In genomic region chr17:45236002-45236606, GRCh38 we compare ENCODE assay signal across 13 cellular contexts. TPM values are rescaled to one million over a fixed set of nuclear protein-coding genes. Genes with fewer than 3 reads are reported as not detected.
DNase-seq lines count a peak whose midpoint lies in the region; ATAC-seq and TF ChIP-seq lines count a peak whose summit lies in the region.
"Had no signal": no experiment of that assay in that cellular context is flagged by ENCODE, and none has a peak within 500 bp of the region (broad histone marks: within the 10 kb centered on the region; RNA-seq: fewer than 3 reads in every experiment).

No MANE protein-coding gene starts in this region.

- H4K91ac ChIP-seq in IMR-90 (ENCODE audit: insufficient read depth, low read depth, low read length) = no peak overlapping the region

- H3K4me2 ChIP-seq in IMR-90 (ENCODE audit: low read depth, low read length) (no peak overlapping the region), neural cell (ENCODE audit: low read length) (no peak overlapping the region)

- H3K4me3 ChIP-seq in CD4-positive, CD25-positive, alpha-beta regulatory T cell (ENCODE audit: low read depth, low read length) = no peak overlapping the region
- H3K4me3 ChIP-seq in IMR-90 (ENCODE audit: insufficient read depth, low read depth, low read length) = no peak overlapping the region
- no peak overlapping the region for H3K4me3 ChIP-seq in neural cell (ENCODE audit: low read length)
- H3K4me3 ChIP-seq in prostate gland = no peak overlapping the region
- H3K4me3 ChIP-seq: SJSA1, thyroid gland had no signal

- H4K20me1 ChIP-seq in IMR-90 (ENCODE audit: insufficient read depth, low read length) = no peaks in the 10 kb centered on the region
- H4K20me1 ChIP-seq in neural cell (ENCODE audit: insufficient read depth) = no peaks in the 10 kb centered on the region

- no peak for DNase-seq in CD4-positive, CD25-positive, alpha-beta regulatory T cell
- DNase-seq in IMR-90 = no peak
- DNase-seq in activated naive CD8-positive, alpha-beta T cell treated with anti-CD3 and anti-CD28 coated beads, Interleukin-2, amount 50 U/mL, for 24 hours = no peak
- DNase-seq in prostate gland (ENCODE audit: low spot score) = no peak
- no peak for DNase-seq in NCI-H1436 (lab: John Stamatoyannopoulos, UW)
- DNase-seq in activated CD8-positive, alpha-beta memory T cell treated with anti-CD3 and anti-CD28 coated beads, Interleukin-2, amount 50 U/mL, for 4 hours = no peak
- DNase-seq in NCI-H1930 (lab: John Stamatoyannopoulos, UW) = no peak
- DNase-seq: GOT3 had no signal

- TF ChIP-seq POLR2A in IMR-90 (IDR thresholded peaks at IDR 0.05; ENCODE audit: low read depth, low read length) = no peak
- no peak for TF ChIP-seq POLR2A in prostate gland (IDR thresholded peaks at IDR 0.05)

- no peaks in the 10 kb centered on the region for H3K79me2 ChIP-seq in neural cell (replicated peaks; ENCODE audit: insufficient read depth, low read length)

- H2BK20ac ChIP-seq in IMR-90 (ENCODE audit: low read depth, low read length) = no peak overlapping the region

- no peaks in the 10 kb centered on the region for H3K79me1 ChIP-seq in IMR-90 (ENCODE audit: low read depth in 1 of 2, low read length in 2 of 2)

- CTCF ChIA-PET in IMR-90 (lab: Yijun Ruan, JAX) = interaction anchor here (0.7 to 1.9 kb wide), 5 partner anchors 9 to 135 kb away, joined by 3 to 7 read pairs (median 3); partner anchors contain the start of gene ACBD4

- H2BK5ac ChIP-seq in IMR-90 (ENCODE audit: low read depth, low read length, poor library complexity, severe bottlenecking) = no peak overlapping the region

- no peak overlapping the region for H2BK15ac ChIP-seq in IMR-90 (ENCODE audit: low read depth, low read length)

- WGBS in IMR-90 (ENCODE audit: extremely low coverage in 2 of 2, insufficient read length in 1 of 2), 2 experiments = 57% methylated on average over 11 of the region's 17 CpGs; no CpG with 5 or more reads in 1 of the 2 experiments
- WGBS in prostate gland = 93% methylated on average over 7 of the region's 17 CpGs

- TF ChIP-seq EP300 in neural cell (conservative IDR thresholded peaks at IDR 0.05; ENCODE audit: poor library complexity, severe bottlenecking) = no peak

- peak overlapping the region; percentile 72 for H2AFZ ChIP-seq in IMR-90 (replicated peaks; ENCODE audit: low read length, poor library complexity)
- no peak overlapping the region for H2AFZ ChIP-seq in neural cell (ENCODE audit: low read depth, low read length)

- no peak for ATAC-seq in CD4-positive, CD25-positive, alpha-beta regulatory T cell (ENCODE audit: low read depth in 2 of 2)
- ATAC-seq in IMR-90 (ENCODE audit: low read depth) = no peak
- no peak for ATAC-seq in activated naive CD8-positive, alpha-beta T cell treated with anti-CD3 and anti-CD28 coated beads, Interleukin-2, amount 50 U/mL, for 24 hours

- no peaks in the 10 kb centered on the region for H3K9me2 ChIP-seq in neural cell (ENCODE audit: insufficient read depth, low read length)

- H3K9ac ChIP-seq in IMR-90 (ENCODE audit: low read depth, low read length) (no peak overlapping the region), neural cell (ENCODE audit: low read length) (no peak overlapping the region)

- POLR2A ChIA-PET in IMR-90 (lab: Charles Lee; ENCODE audit: unreplicated experiment) = no interaction called here

- H3K9me1 ChIP-seq in IMR-90 (ENCODE audit: insufficient read depth, low read length) = no peaks in the 10 kb centered on the region

- no peak overlapping the region for H3K14ac ChIP-seq in IMR-90 (replicated peaks; ENCODE audit: low read depth, low read length)

- peaks cover 45% of the 10 kb centered on the region for H3K4me1 ChIP-seq in CD4-positive, CD25-positive, alpha-beta regulatory T cell (ENCODE audit: control insufficient read depth, insufficient read depth, low read length, poor library complexity, severe bottlenecking)
- H3K4me1 ChIP-seq in IMR-90 (ENCODE audit: control insufficient read depth, insufficient read depth, low read length) (peaks cover 7% of the 10 kb centered on the region), prostate gland (replicated peaks) (peaks cover 6% of the 10 kb centered on the region)
- H3K4me1 ChIP-seq: SJSA1 had no signal

- H3K36me3 ChIP-seq in CD4-positive, CD25-positive, alpha-beta regulatory T cell (ENCODE audit: control insufficient read depth, insufficient read depth, low read length) = peaks cover 81% of the 10 kb centered on the region
- peaks cover 6% of the 10 kb centered on the region; the same call in 1 of the 2 replicates for H3K36me3 ChIP-seq in IMR-90 (ENCODE audit: control insufficient read depth, insufficient read depth, low read length)
- no peaks in the 10 kb centered on the region for H3K36me3 ChIP-seq in neural cell (ENCODE audit: insufficient read depth, low read length)
- H3K36me3 ChIP-seq in prostate gland = no peaks in the 10 kb centered on the region
- H3K36me3 ChIP-seq: SJSA1, thyroid gland had no signal

- peak overlapping the region; percentile 76 for H2AK9ac ChIP-seq in IMR-90 (replicated peaks; ENCODE audit: low read depth, low read length, poor library complexity)

- H3K27ac Mint-ChIP-seq in CD4-positive, CD25-positive, alpha-beta regulatory T cell = peak overlapping the region; percentile 23 to 92 (median 76)
- H3K27ac Mint-ChIP-seq in activated naive CD8-positive, alpha-beta T cell treated with anti-CD3 and anti-CD28 coated beads, Interleukin-2, amount 50 U/mL, for 24 hours = peak overlapping the region; percentile 58

- no peaks in the 10 kb centered on the region for H3K9me3 Mint-ChIP-seq in CD4-positive, CD25-positive, alpha-beta regulatory T cell
- H3K9me3 Mint-ChIP-seq in activated naive CD8-positive, alpha-beta T cell treated with anti-CD3 and anti-CD28 coated beads, Interleukin-2, amount 50 U/mL, for 24 hours = no peaks in the 10 kb centered on the region

- H2AK5ac ChIP-seq in IMR-90 (ENCODE audit: low read depth, low read length) = 0 out of 2 replicates have a peak overlapping the region, but pooled peaks have one; percentile 30

- H3K4ac ChIP-seq in IMR-90 (ENCODE audit: low read depth, low read length) = no peak overlapping the region

- intact Hi-C loops in IMR-90 (cut with micrococcal nuclease) (no loop called here), prostate gland (cut with DNase I) (no loop called here)

- no peak overlapping the region for H2BK120ac ChIP-seq in IMR-90 (ENCODE audit: low read depth, low read length)

- H3K56ac ChIP-seq in IMR-90 (ENCODE audit: extremely low read depth, insufficient read depth, low read length) = no peak overlapping the region

- H3K27ac ChIP-seq in CD4-positive, CD25-positive, alpha-beta regulatory T cell (ENCODE audit: insufficient read depth, low read length, poor library complexity, severe bottlenecking) = peak overlapping the region; percentile 68
- H3K27ac ChIP-seq in IMR-90 (ENCODE audit: insufficient read depth, low read length) = no peak overlapping the region
- no peak overlapping the region for H3K27ac ChIP-seq in neural cell (ENCODE audit: low read length)
- H3K27ac ChIP-seq in prostate gland = no peak overlapping the region
- H3K27ac ChIP-seq: SJSA1, thyroid gland had no signal

- H3K4me1 Mint-ChIP-seq in CD4-positive, CD25-positive, alpha-beta regulatory T cell = peaks cover 5 to 62% (median 42%) of the 10 kb centered on the region in 4 donors
- H3K4me1 Mint-ChIP-seq in activated naive CD8-positive, alpha-beta T cell treated with anti-CD3 and anti-CD28 coated beads, Interleukin-2, amount 50 U/mL, for 24 hours = peaks cover 57% of the 10 kb centered on the region

- no peaks in the 10 kb centered on the region for H3K27me3 Mint-ChIP-seq in CD4-positive, CD25-positive, alpha-beta regulatory T cell
- H3K27me3 Mint-ChIP-seq in activated naive CD8-positive, alpha-beta T cell treated with anti-CD3 and anti-CD28 coated beads, Interleukin-2, amount 50 U/mL, for 24 hours = no peaks in the 10 kb centered on the region

- H3K4me3 Mint-ChIP-seq in CD4-positive, CD25-positive, alpha-beta regulatory T cell = peak overlapping the region in 2 of 4 donors; percentile 38 to 73
- no peak overlapping the region for H3K4me3 Mint-ChIP-seq in activated naive CD8-positive, alpha-beta T cell treated with anti-CD3 and anti-CD28 coated beads, Interleukin-2, amount 50 U/mL, for 24 hours

- dilution Hi-C loops in IMR-90 (cut with HindIII; ENCODE audit: low sequenced_read_pairs, unreplicated experiment) = no loop called here

- H3K9me3 ChIP-seq in CD4-positive, CD25-positive, alpha-beta regulatory T cell (ENCODE audit: control insufficient read depth in 2 of 2, low read length in 2 of 2) = no peaks in the 10 kb centered on the region
- no peaks in the 10 kb centered on the region for H3K9me3 ChIP-seq in IMR-90 (ENCODE audit: control insufficient read depth, insufficient read depth, low read length)
- no peaks in the 10 kb centered on the region for H3K9me3 ChIP-seq in neural cell (ENCODE audit: low read length)
- H3K9me3 ChIP-seq in prostate gland = no peaks in the 10 kb centered on the region
- H3K9me3 ChIP-seq: SJSA1, thyroid gland had no signal

- H4K5ac ChIP-seq in IMR-90 (ENCODE audit: low read depth, low read length) = no peak overlapping the region

- no peaks in the 10 kb centered on the region for H3F3A ChIP-seq in neural cell (ENCODE audit: insufficient read depth, low read length, poor library complexity, severe bottlenecking)

- H3K23ac ChIP-seq in IMR-90 (ENCODE audit: low read depth, low read length) = no peak overlapping the region

- no peaks in the 10 kb centered on the region for H3K27me3 ChIP-seq in CD4-positive, CD25-positive, alpha-beta regulatory T cell (ENCODE audit: control insufficient read depth, insufficient read depth, low read length)
- H3K27me3 ChIP-seq in IMR-90 (ENCODE audit: control insufficient read depth, insufficient read depth, low read length) (peaks cover 2% of the 10 kb centered on the region; the same call in 1 of the 2 replicates), neural cell (ENCODE audit: insufficient read depth, low read depth, low read length) (no peaks in the 10 kb centered on the region), prostate gland (replicated peaks; ENCODE audit: insufficient read depth) (no peaks in the 10 kb centered on the region)
- H3K27me3 ChIP-seq: thyroid gland had no signal

- BruUV-seq in IMR-90 (replicated peaks; lab: Mats Ljungman, UMichigan) = no TSS peak

- H4K8ac ChIP-seq in IMR-90 (ENCODE audit: low read depth in 2 of 2, low read length in 2 of 2) = no peak overlapping the region

- no peak overlapping the region for H3K18ac ChIP-seq in IMR-90 (ENCODE audit: low read depth, low read length)

- in situ Hi-C loops in IMR-90 (cut with MboI; ENCODE audit: low sequenced_read_pairs) = no loop called here

- no peak for TF ChIP-seq RAD21 in IMR-90 (IDR thresholded peaks at IDR 0.05; ENCODE audit: low read length)
- TF ChIP-seq RAD21 in neural cell (conservative IDR thresholded peaks at IDR 0.05) = no peak

- peaks cover 46% of the 10 kb centered on the region for H3K36me3 Mint-ChIP-seq in CD4-positive, CD25-positive, alpha-beta regulatory T cell
- H3K36me3 Mint-ChIP-seq in activated naive CD8-positive, alpha-beta T cell treated with anti-CD3 and anti-CD28 coated beads, Interleukin-2, amount 50 U/mL, for 24 hours (ENCODE audit: low read depth) = peaks cover 70% of the 10 kb centered on the region

- TF ChIP-seq CTCF in IMR-90 (conservative IDR thresholded peaks at IDR 0.05; ENCODE audit: low read depth, low read length) (no peak), neural cell (IDR thresholded peaks at IDR 0.05; ENCODE audit: poor library complexity, severe bottlenecking) (peak; percentile 5), prostate gland (IDR thresholded peaks at IDR 0.05) (no peak)

RNA-seq across cellular contexts. Expression of gene FMNL1, which starts 14.4 kb away (rescaled TPM):
- 575 TPM for total RNA-seq in CD4-positive, CD25-positive, alpha-beta regulatory T cell
- 10 to 100 TPM; 22.8 to 28.5 (median 24.7) TPM for polyA plus RNA-seq in CD4-positive, CD25-positive, alpha-beta regulatory T cell
- total RNA-seq in IMR-90 (2012; rRNA removed) (0.36 and 0.56 TPM in 2 replicates), prostate gland (10 to 100 TPM in 1 of 2 donors, 1 to 10 TPM in 1; 3.6 to 12.2 TPM)
- polyA plus RNA-seq in IMR-90 (2012; rRNA removed) (1.4 and 2.3 TPM in 2 replicates), neural cell (3.8 and 5.6 TPM in 2 replicates)
- polyA plus RNA-seq in IMR-90 (2012; cell fraction: cytosol; rRNA removed) = 4.2 and 5.3 TPM in 2 replicates
- polyA plus RNA-seq in IMR-90 (2012; cell fraction: nucleus; rRNA removed; ENCODE audit: low replicate concordance) = 10.8 and 12.1 TPM in 2 replicates
- polyA minus RNA-seq in neural cell = 5.8 and 6.6 TPM in 2 replicates
- total RNA-seq: SJSA1 had no signal

RNA-seq across cellular contexts. Expression of gene SPATA32, which starts 25.8 kb away (rescaled TPM):
- total RNA-seq in CD4-positive, CD25-positive, alpha-beta regulatory T cell = 0.20 TPM
- polyA plus RNA-seq in CD4-positive, CD25-positive, alpha-beta regulatory T cell = under 1 TPM in 2 of 4 donors, not detected in 2; 0.36 to 0.60 TPM
- total RNA-seq in IMR-90 (2012; rRNA removed) (under 0.01 and 0.18 TPM in 2 replicates), prostate gland (1 to 10 TPM in 1 of 2 donors, not detected in 1; 3.2 TPM)
- polyA plus RNA-seq in IMR-90 (2012; rRNA removed) (not detected in 2 replicates), neural cell (not detected in 2 replicates)
- polyA plus RNA-seq in IMR-90 (2012; cell fraction: cytosol; rRNA removed) = not detected in 2 replicates
- 0.09 TPM in 1 of 2 replicates, not detected in the other for polyA plus RNA-seq in IMR-90 (2012; cell fraction: nucleus; rRNA removed; ENCODE audit: low replicate concordance)
- polyA minus RNA-seq in neural cell = not detected in 2 replicates
- total RNA-seq: cerebellum, mucosa of gallbladder, SJSA1, thyroid gland had no signal

Comparison
In these comparisons a context has a peak if more than half of its experiments do, and no peak if none do; other contexts are left out.
1. RNA of gene FMNL1, which starts 14.4 kb away (total RNA-seq): 575 TPM in CD4-positive, CD25-positive, alpha-beta regulatory T cell (single experiment); 3.6 to 12.2 TPM in prostate gland and 0.36 to 0.56 TPM in IMR-90; every median in the first group is over 10 times any median in the second.